1 cellular context compared by ENCODE assay signal in the genomic region with DNA sequence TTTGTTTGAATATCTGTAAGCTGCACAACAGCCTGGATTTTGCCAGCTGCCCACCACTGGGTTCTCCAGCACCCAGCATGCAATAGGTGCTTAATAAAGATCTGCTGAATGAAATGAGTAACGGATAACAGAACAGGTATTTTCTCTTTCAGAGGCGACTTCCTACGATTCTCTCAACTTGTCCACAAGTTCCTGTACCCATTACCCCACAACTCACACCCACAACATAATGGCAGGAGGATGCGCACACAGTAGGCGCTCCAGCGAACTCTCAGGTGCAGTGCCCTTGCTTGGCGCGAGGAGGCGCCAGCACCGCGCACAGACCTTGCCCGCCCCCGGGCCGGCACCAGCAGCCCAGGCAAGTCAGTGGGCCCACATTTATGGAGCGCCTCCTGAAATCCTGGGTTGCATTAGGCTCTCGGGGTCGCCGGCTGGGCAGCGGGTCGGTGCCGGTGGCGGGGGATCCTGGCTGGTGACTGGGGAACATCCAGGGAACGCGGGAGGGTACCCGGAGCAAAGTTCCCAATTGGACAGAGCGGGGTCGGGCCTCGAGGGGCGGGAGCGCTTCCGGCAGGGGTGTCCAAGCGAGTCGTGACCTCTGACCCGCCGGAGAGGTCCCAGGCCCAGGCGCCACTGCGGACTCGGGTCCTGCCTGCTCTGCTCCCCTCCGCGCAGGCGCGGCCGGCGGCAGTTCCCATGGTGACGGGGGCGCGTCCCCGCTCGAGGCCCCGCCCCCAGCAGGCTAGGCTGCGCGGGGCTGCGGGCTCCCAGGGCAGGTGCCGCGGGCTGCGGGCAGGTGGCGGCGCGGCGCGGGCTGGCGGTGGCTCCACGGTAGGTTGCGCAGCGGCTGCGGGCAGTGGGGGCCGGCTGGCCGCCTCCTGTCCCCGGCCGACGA.
TF ChIP-seq lines count a peak whose summit lies in the region.

KIAA1671 (plus strand) TSS at position 775 of the 895 bp plus-strand sequence. CDS start 75,284 bp downstream, outside the sequence.

TF ChIP-seq in HepG2, 621 proteins besides CTCF, POLR2A, EP300 and RAD21 (continued from another document and continues in another):
- TF ChIP-seq, protein P1, sequence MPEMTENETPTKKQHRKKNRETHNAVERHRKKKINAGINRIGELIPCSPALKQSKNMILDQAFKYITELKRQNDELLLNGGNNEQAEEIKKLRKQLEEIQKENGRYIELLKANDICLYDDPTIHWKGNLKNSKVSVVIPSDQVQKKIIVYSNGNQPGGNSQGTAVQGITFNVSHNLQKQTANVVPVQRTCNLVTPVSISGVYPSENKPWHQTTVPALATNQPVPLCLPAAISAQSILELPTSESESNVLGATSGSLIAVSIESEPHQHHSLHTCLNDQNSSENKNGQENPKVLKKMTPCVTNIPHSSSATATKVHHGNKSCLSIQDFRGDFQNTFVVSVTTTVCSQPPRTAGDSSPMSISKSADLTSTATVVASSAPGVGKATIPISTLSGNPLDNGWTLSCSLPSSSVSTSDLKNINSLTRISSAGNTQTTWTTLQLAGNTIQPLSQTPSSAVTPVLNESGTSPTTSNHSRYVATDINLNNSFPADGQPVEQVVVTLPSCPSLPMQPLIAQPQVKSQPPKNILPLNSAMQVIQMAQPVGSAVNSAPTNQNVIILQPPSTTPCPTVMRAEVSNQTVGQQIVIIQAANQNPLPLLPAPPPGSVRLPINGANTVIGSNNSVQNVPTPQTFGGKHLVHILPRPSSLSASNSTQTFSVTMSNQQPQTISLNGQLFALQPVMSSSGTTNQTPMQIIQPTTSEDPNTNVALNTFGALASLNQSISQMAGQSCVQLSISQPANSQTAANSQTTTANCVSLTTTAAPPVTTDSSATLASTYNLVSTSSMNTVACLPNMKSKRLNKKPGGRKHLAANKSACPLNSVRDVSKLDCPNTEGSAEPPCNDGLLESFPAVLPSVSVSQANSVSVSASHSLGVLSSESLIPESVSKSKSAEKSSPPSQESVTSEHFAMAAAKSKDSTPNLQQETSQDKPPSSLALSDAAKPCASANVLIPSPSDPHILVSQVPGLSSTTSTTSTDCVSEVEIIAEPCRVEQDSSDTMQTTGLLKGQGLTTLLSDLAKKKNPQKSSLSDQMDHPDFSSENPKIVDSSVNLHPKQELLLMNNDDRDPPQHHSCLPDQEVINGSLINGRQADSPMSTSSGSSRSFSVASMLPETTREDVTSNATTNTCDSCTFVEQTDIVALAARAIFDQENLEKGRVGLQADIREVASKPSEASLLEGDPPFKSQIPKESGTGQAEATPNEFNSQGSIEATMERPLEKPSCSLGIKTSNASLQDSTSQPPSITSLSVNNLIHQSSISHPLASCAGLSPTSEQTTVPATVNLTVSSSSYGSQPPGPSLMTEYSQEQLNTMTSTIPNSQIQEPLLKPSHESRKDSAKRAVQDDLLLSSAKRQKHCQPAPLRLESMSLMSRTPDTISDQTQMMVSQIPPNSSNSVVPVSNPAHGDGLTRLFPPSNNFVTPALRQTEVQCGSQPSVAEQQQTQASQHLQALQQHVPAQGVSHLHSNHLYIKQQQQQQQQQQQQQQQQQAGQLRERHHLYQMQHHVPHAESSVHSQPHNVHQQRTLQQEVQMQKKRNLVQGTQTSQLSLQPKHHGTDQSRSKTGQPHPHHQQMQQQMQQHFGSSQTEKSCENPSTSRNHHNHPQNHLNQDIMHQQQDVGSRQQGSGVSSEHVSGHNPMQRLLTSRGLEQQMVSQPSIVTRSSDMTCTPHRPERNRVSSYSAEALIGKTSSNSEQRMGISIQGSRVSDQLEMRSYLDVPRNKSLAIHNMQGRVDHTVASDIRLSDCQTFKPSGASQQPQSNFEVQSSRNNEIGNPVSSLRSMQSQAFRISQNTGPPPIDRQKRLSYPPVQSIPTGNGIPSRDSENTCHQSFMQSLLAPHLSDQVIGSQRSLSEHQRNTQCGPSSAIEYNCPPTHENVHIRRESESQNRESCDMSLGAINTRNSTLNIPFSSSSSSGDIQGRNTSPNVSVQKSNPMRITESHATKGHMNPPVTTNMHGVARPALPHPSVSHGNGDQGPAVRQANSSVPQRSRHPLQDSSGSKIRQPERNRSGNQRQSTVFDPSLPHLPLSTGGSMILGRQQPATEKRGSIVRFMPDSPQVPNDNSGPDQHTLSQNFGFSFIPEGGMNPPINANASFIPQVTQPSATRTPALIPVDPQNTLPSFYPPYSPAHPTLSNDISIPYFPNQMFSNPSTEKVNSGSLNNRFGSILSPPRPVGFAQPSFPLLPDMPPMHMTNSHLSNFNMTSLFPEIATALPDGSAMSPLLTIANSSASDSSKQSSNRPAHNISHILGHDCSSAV (CRISPR knock-in tag; IDR thresholded peaks at IDR 0.05; ENCODE audit: borderline replicate concordance), result no peak
- 0 out of 2 replicates have a peak, but pooled peaks have one; percentile 21 for TF ChIP-seq BORCS8-MEF2B (CRISPR knock-in tag; IDR thresholded peaks at IDR 0.05)
- TF ChIP-seq NBN (conservative IDR thresholded peaks at IDR 0.05), result no peak
- TF ChIP-seq, protein P2, sequence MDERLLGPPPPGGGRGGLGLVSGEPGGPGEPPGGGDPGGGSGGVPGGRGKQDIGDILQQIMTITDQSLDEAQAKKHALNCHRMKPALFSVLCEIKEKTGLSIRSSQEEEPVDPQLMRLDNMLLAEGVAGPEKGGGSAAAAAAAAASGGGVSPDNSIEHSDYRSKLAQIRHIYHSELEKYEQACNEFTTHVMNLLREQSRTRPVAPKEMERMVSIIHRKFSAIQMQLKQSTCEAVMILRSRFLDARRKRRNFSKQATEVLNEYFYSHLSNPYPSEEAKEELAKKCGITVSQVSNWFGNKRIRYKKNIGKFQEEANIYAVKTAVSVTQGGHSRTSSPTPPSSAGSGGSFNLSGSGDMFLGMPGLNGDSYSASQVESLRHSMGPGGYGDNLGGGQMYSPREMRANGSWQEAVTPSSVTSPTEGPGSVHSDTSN (CRISPR knock-in tag; IDR thresholded peaks at IDR 0.05), result no peak
- no peak for TF ChIP-seq ZNF713 (CRISPR knock-in tag; IDR thresholded peaks at IDR 0.05)
- no peak for TF ChIP-seq NFKBIZ (CRISPR knock-in tag; IDR thresholded peaks at IDR 0.05)
- TF ChIP-seq KAT8 (CRISPR knock-in tag; IDR thresholded peaks at IDR 0.05), result peak; percentile 81
- peak; percentile 80 for TF ChIP-seq ZNF768 (CRISPR knock-in tag; IDR thresholded peaks at IDR 0.05)
- no peak for TF ChIP-seq ZNF256 (CRISPR knock-in tag; conservative IDR thresholded peaks at IDR 0.05)
- no peak for TF ChIP-seq SETDB1 (CRISPR knock-in tag; IDR thresholded peaks at IDR 0.05; ENCODE audit: borderline replicate concordance)
- peak; percentile 68; the same call in 1 of the 2 replicates for TF ChIP-seq ZNF317 (CRISPR knock-in tag; IDR thresholded peaks at IDR 0.05)
- TF ChIP-seq, protein P3, sequence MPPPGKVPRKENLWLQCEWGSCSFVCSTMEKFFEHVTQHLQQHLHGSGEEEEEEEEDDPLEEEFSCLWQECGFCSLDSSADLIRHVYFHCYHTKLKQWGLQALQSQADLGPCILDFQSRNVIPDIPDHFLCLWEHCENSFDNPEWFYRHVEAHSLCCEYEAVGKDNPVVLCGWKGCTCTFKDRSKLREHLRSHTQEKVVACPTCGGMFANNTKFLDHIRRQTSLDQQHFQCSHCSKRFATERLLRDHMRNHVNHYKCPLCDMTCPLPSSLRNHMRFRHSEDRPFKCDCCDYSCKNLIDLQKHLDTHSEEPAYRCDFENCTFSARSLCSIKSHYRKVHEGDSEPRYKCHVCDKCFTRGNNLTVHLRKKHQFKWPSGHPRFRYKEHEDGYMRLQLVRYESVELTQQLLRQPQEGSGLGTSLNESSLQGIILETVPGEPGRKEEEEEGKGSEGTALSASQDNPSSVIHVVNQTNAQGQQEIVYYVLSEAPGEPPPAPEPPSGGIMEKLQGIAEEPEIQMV (CRISPR knock-in tag; IDR thresholded peaks at IDR 0.05; ENCODE audit: low read depth), result peak; percentile 62; the same call in 1 of the 2 replicates
- TF ChIP-seq ZMYM2 (CRISPR knock-in tag; IDR thresholded peaks at IDR 0.05), result peak; percentile 88
- no peak for TF ChIP-seq PAF1 (CRISPR knock-in tag; IDR thresholded peaks at IDR 0.05)
- no peak for TF ChIP-seq GLI4 (CRISPR knock-in tag; IDR thresholded peaks at IDR 0.05; ENCODE audit: borderline replicate concordance)
- no peak for TF ChIP-seq ATF1 (CRISPR knock-in tag; IDR thresholded peaks at IDR 0.05)
- peak; percentile 86; the same call in 1 of the 2 replicates for TF ChIP-seq ADNP (CRISPR knock-in tag; IDR thresholded peaks at IDR 0.05)
- no peak for TF ChIP-seq SP5 (CRISPR knock-in tag; IDR thresholded peaks at IDR 0.05; ENCODE audit: borderline replicate concordance, low read depth)
- no peak for TF ChIP-seq ZNF24 (IDR thresholded peaks at IDR 0.05)
- peak; percentile 47 for TF ChIP-seq ESRRA (CRISPR knock-in tag; IDR thresholded peaks at IDR 0.05; ENCODE audit: low read depth)
- no peak for TF ChIP-seq RAD51 (IDR thresholded peaks at IDR 0.05; ENCODE audit: borderline replicate concordance)
- no peak for TF ChIP-seq ZNF253 (CRISPR knock-in tag; IDR thresholded peaks at IDR 0.05; ENCODE audit: borderline replicate concordance)
- TF ChIP-seq SIX1 (CRISPR knock-in tag; IDR thresholded peaks at IDR 0.05; ENCODE audit: borderline replicate concordance), result no peak
- peak; percentile 88 for TF ChIP-seq ETV5 (CRISPR knock-in tag; IDR thresholded peaks at IDR 0.05; ENCODE audit: borderline replicate concordance)
- no peak for TF ChIP-seq SATB2 (CRISPR knock-in tag; IDR thresholded peaks at IDR 0.05)
- no peak; the same call in 1 of the 2 replicates for TF ChIP-seq TGIF2 (CRISPR knock-in tag; IDR thresholded peaks at IDR 0.05)
- TF ChIP-seq REXO4 (CRISPR knock-in tag; IDR thresholded peaks at IDR 0.05; ENCODE audit: borderline replicate concordance), result no peak
- no peak for TF ChIP-seq ZNF460 (CRISPR knock-in tag; IDR thresholded peaks at IDR 0.05; ENCODE audit: borderline replicate concordance)
- TF ChIP-seq ZNF766 (CRISPR knock-in tag; IDR thresholded peaks at IDR 0.05; ENCODE audit: borderline replicate concordance), result no peak; the same call in 1 of the 2 replicates
- no peak for TF ChIP-seq NR3C1 (CRISPR knock-in tag; IDR thresholded peaks at IDR 0.05)
- TF ChIP-seq KDM5A (IDR thresholded peaks at IDR 0.05; ENCODE audit: borderline replicate concordance, low read length), result no peak
- no peak for TF ChIP-seq MTF1 (CRISPR knock-in tag; IDR thresholded peaks at IDR 0.05)
- TF ChIP-seq ZNF546 (CRISPR knock-in tag; conservative IDR thresholded peaks at IDR 0.05), result peak; percentile 72; the same call in 1 of the 2 replicates
- TF ChIP-seq ZNF280B (CRISPR knock-in tag; IDR thresholded peaks at IDR 0.05; ENCODE audit: borderline replicate concordance), result 0 out of 2 replicates have a peak, but pooled peaks have one; percentile 7
- TF ChIP-seq CHCHD3 (CRISPR knock-in tag; IDR thresholded peaks at IDR 0.05), result no peak
- peak; percentile 23; the same call in 1 of the 2 replicates for TF ChIP-seq ARNT2 (CRISPR knock-in tag; IDR thresholded peaks at IDR 0.05; ENCODE audit: low read depth)
- peak; percentile 81; the same call in 1 of the 2 replicates for TF ChIP-seq ZFP91 (CRISPR knock-in tag; IDR thresholded peaks at IDR 0.05; ENCODE audit: borderline replicate concordance)
- TF ChIP-seq, protein P4, sequence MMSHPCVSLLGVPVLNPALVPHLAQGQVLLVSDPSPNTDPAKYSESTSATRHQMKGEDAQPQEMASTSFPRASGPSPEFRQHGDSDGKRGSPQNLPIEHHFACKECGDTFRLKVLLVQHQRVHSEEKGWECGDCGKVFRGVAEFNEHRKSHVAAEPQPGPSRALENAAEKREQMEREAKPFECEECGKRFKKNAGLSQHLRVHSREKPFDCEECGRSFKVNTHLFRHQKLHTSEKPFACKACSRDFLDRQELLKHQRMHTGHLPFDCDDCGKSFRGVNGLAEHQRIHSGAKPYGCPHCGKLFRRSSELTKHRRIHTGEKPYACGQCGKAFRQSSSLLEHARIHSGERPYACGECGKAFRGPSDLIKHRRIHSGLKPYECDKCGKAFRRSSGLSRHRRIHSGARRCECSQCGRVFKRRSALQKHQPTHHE (CRISPR knock-in tag; IDR thresholded peaks at IDR 0.05; ENCODE audit: borderline replicate concordance), result no peak; the same call in 1 of the 2 replicates
- TF ChIP-seq, protein P5, sequence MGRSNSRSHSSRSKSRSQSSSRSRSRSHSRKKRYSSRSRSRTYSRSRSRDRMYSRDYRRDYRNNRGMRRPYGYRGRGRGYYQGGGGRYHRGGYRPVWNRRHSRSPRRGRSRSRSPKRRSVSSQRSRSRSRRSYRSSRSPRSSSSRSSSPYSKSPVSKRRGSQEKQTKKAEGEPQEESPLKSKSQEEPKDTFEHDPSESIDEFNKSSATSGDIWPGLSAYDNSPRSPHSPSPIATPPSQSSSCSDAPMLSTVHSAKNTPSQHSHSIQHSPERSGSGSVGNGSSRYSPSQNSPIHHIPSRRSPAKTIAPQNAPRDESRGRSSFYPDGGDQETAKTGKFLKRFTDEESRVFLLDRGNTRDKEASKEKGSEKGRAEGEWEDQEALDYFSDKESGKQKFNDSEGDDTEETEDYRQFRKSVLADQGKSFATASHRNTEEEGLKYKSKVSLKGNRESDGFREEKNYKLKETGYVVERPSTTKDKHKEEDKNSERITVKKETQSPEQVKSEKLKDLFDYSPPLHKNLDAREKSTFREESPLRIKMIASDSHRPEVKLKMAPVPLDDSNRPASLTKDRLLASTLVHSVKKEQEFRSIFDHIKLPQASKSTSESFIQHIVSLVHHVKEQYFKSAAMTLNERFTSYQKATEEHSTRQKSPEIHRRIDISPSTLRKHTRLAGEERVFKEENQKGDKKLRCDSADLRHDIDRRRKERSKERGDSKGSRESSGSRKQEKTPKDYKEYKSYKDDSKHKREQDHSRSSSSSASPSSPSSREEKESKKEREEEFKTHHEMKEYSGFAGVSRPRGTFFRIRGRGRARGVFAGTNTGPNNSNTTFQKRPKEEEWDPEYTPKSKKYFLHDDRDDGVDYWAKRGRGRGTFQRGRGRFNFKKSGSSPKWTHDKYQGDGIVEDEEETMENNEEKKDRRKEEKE (IDR thresholded peaks at IDR 0.05), result no peak
